ENCODE assay signal across 1 cellular context in genomic region chr9:77926314-77926959, GRCh38.
A peak's percentile ranks its signal among the peaks of the same experiment; 100 is the strongest.
TF ChIP-seq lines count a peak whose summit lies in the region.

No MANE protein-coding gene starts in this region.

TF ChIP-seq in K562, 482 proteins besides CTCF, POLR2A, EP300 and RAD21 (continued from another document):
- TF ChIP-seq PBX2 (CRISPR knock-in tag; IDR thresholded peaks at IDR 0.05; ENCODE audit: low read depth) (no peak), PBX2 (tag; conservative IDR thresholded peaks at IDR 0.05; ENCODE audit: low read depth) (0 out of 2 replicates have a peak, but pooled peaks have one; percentile 6), CHD2 (IDR thresholded peaks at IDR 0.05; ENCODE audit: low read depth, low read length) (no peak), SREBF1 (IDR thresholded peaks at IDR 0.05; ENCODE audit: borderline replicate concordance, low read depth, low read length) (no peak), ZNF143 (CRISPR knock-in tag; IDR thresholded peaks at IDR 0.05) (no peak), CHD4 (IDR thresholded peaks at IDR 0.05; ENCODE audit: insufficient read depth, insufficient replicate concordance, low read depth, low read length, poor library complexity, severe bottlenecking) (no peak), PHB (CRISPR knock-in tag; IDR thresholded peaks at IDR 0.05) (no peak), ZBTB1 (CRISPR knock-in tag; IDR thresholded peaks at IDR 0.05; ENCODE audit: borderline replicate concordance, low read depth) (no peak), E2F3 (CRISPR knock-in tag; IDR thresholded peaks at IDR 0.05) (no peak), GABPB2 (CRISPR knock-in tag; conservative IDR thresholded peaks at IDR 0.05) (no peak), CBFB (CRISPR knock-in tag; IDR thresholded peaks at IDR 0.05) (no peak), ZFPM2 (CRISPR knock-in tag; IDR thresholded peaks at IDR 0.05) (no peak), ZNF124 (CRISPR knock-in tag; IDR thresholded peaks at IDR 0.05) (no peak), NR0B1 (IDR thresholded peaks at IDR 0.05; ENCODE audit: partially characterized antibody) (no peak), RFX5 (IDR thresholded peaks at IDR 0.05; ENCODE audit: low read depth, low read length) (no peak), ZNF740 (CRISPR knock-in tag; IDR thresholded peaks at IDR 0.05) (no peak), ZNF740 (tag; IDR thresholded peaks at IDR 0.05) (no peak), ATF1 (CRISPR knock-in tag; IDR thresholded peaks at IDR 0.05) (no peak), ATF1 (tag; IDR thresholded peaks at IDR 0.05) (no peak), ATF3 (IDR thresholded peaks at IDR 0.05) (peak; percentile 57), ATF3 (CRISPR knock-in tag; conservative IDR thresholded peaks at IDR 0.05) (no peak), SMARCE1 (IDR thresholded peaks at IDR 0.05) (peak; percentile 46; the same call in 1 of the 2 replicates), ARNT (IDR thresholded peaks at IDR 0.05) (no peak), KDM5B (IDR thresholded peaks at IDR 0.05; ENCODE audit: insufficient replicate concordance, low read depth, low read length) (no peak), MAFG (tag; conservative IDR thresholded peaks at IDR 0.05) (peak; percentile 26; the same call in 1 of the 2 replicates), CBX1 (IDR thresholded peaks at IDR 0.05; ENCODE audit: low read depth) (no peak), ZNF511 (CRISPR knock-in tag; IDR thresholded peaks at IDR 0.05) (no peak), ARID1B (IDR thresholded peaks at IDR 0.05) (peak; percentile 27; the same call in 1 of the 2 replicates), ERF (CRISPR knock-in tag; IDR thresholded peaks at IDR 0.05) (no peak), STAT5A (IDR thresholded peaks at IDR 0.05; ENCODE audit: borderline replicate concordance, low read length) (peak; percentile 42; the same call in 1 of the 2 replicates), DLX4 (CRISPR knock-in tag; IDR thresholded peaks at IDR 0.05) (no peak), ZBTB12 (CRISPR knock-in tag; IDR thresholded peaks at IDR 0.05) (no peak), ZBTB26 (CRISPR knock-in tag; IDR thresholded peaks at IDR 0.05) (no peak), ARID3A (IDR thresholded peaks at IDR 0.05; ENCODE audit: borderline replicate concordance, low read depth, low read length) (0 out of 2 replicates have a peak, but pooled peaks have one; percentile 32), TFAM (CRISPR knock-in tag; conservative IDR thresholded peaks at IDR 0.05) (no peak), SMARCA4 (IDR thresholded peaks at IDR 0.05) (0 out of 2 replicates have a peak, but pooled peaks have one; percentile 45), RREB1 (CRISPR knock-in tag; IDR thresholded peaks at IDR 0.05) (no peak), SAP30 (IDR thresholded peaks at IDR 0.05; ENCODE audit: borderline replicate concordance, insufficient read depth, low read depth, low read length, poor library complexity, severe bottlenecking) (no peak), NFE2 (IDR thresholded peaks at IDR 0.05; ENCODE audit: low read depth) (peak; percentile 44), HDAC3 (IDR thresholded peaks at IDR 0.05; ENCODE audit: borderline replicate concordance, partially characterized antibody) (no peak), ELF1 (tag; IDR thresholded peaks at IDR 0.05) (no peak), ATF4 (CRISPR knock-in tag; IDR thresholded peaks at IDR 0.05) (no peak), CCAR2 (IDR thresholded peaks at IDR 0.05; ENCODE audit: low read depth, low read length) (no peak), SMAD2 (IDR thresholded peaks at IDR 0.05; ENCODE audit: low read depth, low read length) (no peak), BCOR (IDR thresholded peaks at IDR 0.05) (no peak), TBL1XR1 (IDR thresholded peaks at IDR 0.05; ENCODE audit: low read length in 2 of 2) (0 out of 4 replicates have a peak, but pooled peaks of 1 of the 2 experiments have one; percentile 16), FOSL1 (tag; conservative IDR thresholded peaks at IDR 0.05) (peak; percentile 35; the same call in 1 of the 2 replicates)
